In the genomic region with DNA sequence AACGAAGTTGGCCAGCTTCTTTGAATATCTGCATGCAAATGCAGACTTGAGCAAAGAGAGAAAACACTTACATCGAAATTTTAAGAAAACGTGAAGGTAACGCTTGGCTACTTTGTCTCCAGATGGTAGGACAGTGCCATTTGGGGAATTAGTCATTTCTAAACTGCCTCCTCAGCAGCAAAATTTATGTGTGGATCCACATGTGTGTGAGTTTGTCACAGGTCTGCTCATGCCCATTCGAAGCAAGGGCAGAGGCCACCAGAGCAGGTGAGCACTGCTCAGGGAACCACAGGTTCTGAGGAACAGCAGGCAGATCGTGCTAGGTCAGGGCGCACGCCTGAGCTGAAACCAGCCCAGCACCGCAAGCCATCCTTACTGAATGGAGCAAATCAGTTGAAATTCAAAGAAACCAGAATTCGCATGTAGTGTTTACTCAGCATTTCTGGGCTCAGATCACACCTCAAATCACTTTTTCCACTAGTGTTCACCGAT, we compare ENCODE assay signal across 10 cellular contexts.
DNase-seq lines count a peak whose midpoint lies in the region; ATAC-seq and TF ChIP-seq lines count a peak whose summit lies in the region.
"Had no signal": no experiment of that assay in that cellular context is flagged by ENCODE, and none has a peak within 500 bp of the region (broad histone marks: within the 10 kb centered on the region; RNA-seq: fewer than 3 reads in every experiment).

No MANE protein-coding gene starts in this region.

- H3K4me3 Mint-ChIP-seq in activated CD4-positive, alpha-beta T cell treated with anti-CD3 and anti-CD28 coated beads for 36 hours = no peak overlapping the region
- peak overlapping the region; percentile 39 for H3K4me3 Mint-ChIP-seq in activated CD4-positive, alpha-beta T cell treated with anti-CD3 and anti-CD28 coated beads, Interleukin-2, amount 10 ng/mL, durations not matched to agents 24 days and 14 days

- in situ Hi-C loops in ACHN (cut with HindIII; ENCODE audit: low pct_ligation_motif_present, low pct_unique_long_range_greater_than_20kb, low sequenced_read_pairs) = no loop called here

- peak overlapping the region; percentile 90 for H3K27ac Mint-ChIP-seq in activated CD4-positive, alpha-beta T cell treated with anti-CD3 and anti-CD28 coated beads for 36 hours
- H3K27ac Mint-ChIP-seq in activated CD4-positive, alpha-beta T cell treated with anti-CD3 and anti-CD28 coated beads, Interleukin-2, amount 10 ng/mL, durations not matched to agents 24 days and 14 days = peak overlapping the region; percentile 85

- CTCF ChIA-PET in activated CD4-positive, alpha-beta T cell treated with anti-CD3 and anti-CD28 coated beads for 36 hours (lab: Charles Lee) = no interaction called here

- no peak for TF ChIP-seq CTCF in coronary artery (IDR thresholded peaks at IDR 0.05)

- no peaks in the 10 kb centered on the region for H3K27me3 Mint-ChIP-seq in activated CD4-positive, alpha-beta T cell treated with anti-CD3 and anti-CD28 coated beads for 36 hours
- no peaks in the 10 kb centered on the region for H3K27me3 Mint-ChIP-seq in activated CD4-positive, alpha-beta T cell treated with anti-CD3 and anti-CD28 coated beads, Interleukin-2, amount 10 ng/mL, durations not matched to agents 24 days and 14 days

- peak; percentile 86 for ATAC-seq in activated CD4-positive, alpha-beta T cell treated with anti-CD3 and anti-CD28 coated beads for 36 hours
- ATAC-seq in HG02678 (IDR thresholded peaks at IDR 0.05; ENCODE audit: unreplicated experiment) = peak; percentile 60
- ATAC-seq: heart left ventricle had no signal

- intact Hi-C loops in activated CD4-positive, alpha-beta T cell treated with anti-CD3 and anti-CD28 coated beads for 36 hours (cut with DNase I, micrococcal nuclease) = loop anchor here in 1 of 2 experiments (2.0 to 5.0 kb wide), 2 partner anchors 46 to 77 kb away; no protein-coding TSS in a partner anchor
- intact Hi-C loops in activated CD4-positive, alpha-beta T cell treated with anti-CD3 and anti-CD28 coated beads, Interleukin-2, amount 10 ng/mL, durations not matched to agents 24 days and 14 days (cut with micrococcal nuclease) = loop anchor here (2.0 kb wide), 1 partner anchor 49 kb away; no protein-coding TSS in a partner anchor

- H3K36me3 Mint-ChIP-seq in activated CD4-positive, alpha-beta T cell treated with anti-CD3 and anti-CD28 coated beads for 36 hours (ENCODE audit: low read depth) = peaks cover 40% of the 10 kb centered on the region
- H3K36me3 Mint-ChIP-seq in activated CD4-positive, alpha-beta T cell treated with anti-CD3 and anti-CD28 coated beads, Interleukin-2, amount 10 ng/mL, durations not matched to agents 24 days and 14 days (ENCODE audit: low read depth) = peaks cover 34% of the 10 kb centered on the region

- no peaks in the 10 kb centered on the region for H3K9me3 Mint-ChIP-seq in activated CD4-positive, alpha-beta T cell treated with anti-CD3 and anti-CD28 coated beads for 36 hours (ENCODE audit: low read depth)
- H3K9me3 Mint-ChIP-seq in activated CD4-positive, alpha-beta T cell treated with anti-CD3 and anti-CD28 coated beads, Interleukin-2, amount 10 ng/mL, durations not matched to agents 24 days and 14 days = no peaks in the 10 kb centered on the region

- peak; percentile 68 for DNase-seq in activated CD4-positive, alpha-beta T cell treated with anti-CD3 and anti-CD28 coated beads for 36 hours
- no peak for DNase-seq in activated CD4-positive, alpha-beta T cell treated with anti-CD3 and anti-CD28 coated beads, Interleukin-2, amount 50 U/mL, for 1 hour
- peak; percentile 71 for DNase-seq in activated CD4-positive, alpha-beta T cell treated with anti-CD3 and anti-CD28 coated beads, Interleukin-2, amount 10 ng/mL, durations not matched to agents 24 days and 14 days
- peak; percentile 39 to 51 for DNase-seq in stimulated activated CD8-positive, alpha-beta memory T cell treated with anti-CD3 and anti-CD28 coated beads, Interleukin-2, amount 100 ng/mL, for 48 hours (ENCODE audit: low read depth in 2 of 2)
- DNase-seq in coronary artery (ENCODE audit: low spot score) (no peak), ACHN (no peak), NK-92 (lab: John Stamatoyannopoulos, UW; ENCODE audit: unreplicated experiment) (no peak)
- DNase-seq: heart left ventricle had no signal

- peaks cover 41% of the 10 kb centered on the region for H3K4me1 Mint-ChIP-seq in activated CD4-positive, alpha-beta T cell treated with anti-CD3 and anti-CD28 coated beads for 36 hours
- peaks cover 48% of the 10 kb centered on the region for H3K4me1 Mint-ChIP-seq in activated CD4-positive, alpha-beta T cell treated with anti-CD3 and anti-CD28 coated beads, Interleukin-2, amount 10 ng/mL, durations not matched to agents 24 days and 14 days

- H3K4me3 ChIP-seq in coronary artery = no peak overlapping the region
- H3K4me3 ChIP-seq: heart left ventricle, SJSA1 had no signal

- POLR2A ChIA-PET in activated CD4-positive, alpha-beta T cell treated with anti-CD3 and anti-CD28 coated beads for 36 hours (lab: Charles Lee) = interaction anchor here (0.7 to 1.0 kb wide), 2 partner anchors 37 to 57 kb away, joined by 3 read pairs; no protein-coding TSS in a partner anchor

- no peak overlapping the region for H3K27ac ChIP-seq in coronary artery
- H3K27ac ChIP-seq: heart left ventricle, SJSA1 had no signal

Comparison
In these comparisons a context has a peak if more than half of its experiments do, and no peak if none do; other contexts are left out.
1. DNase-seq: peak in activated CD4-positive, alpha-beta T cell treated with anti-CD3 and anti-CD28 coated beads for 36 hours (single experiment), activated CD4-positive, alpha-beta T cell treated with anti-CD3 and anti-CD28 coated beads, Interleukin-2, amount 10 ng/mL, durations not matched to agents 24 days and 14 days (single experiment) and stimulated activated CD8-positive, alpha-beta memory T cell treated with anti-CD3 and anti-CD28 coated beads, Interleukin-2, amount 100 ng/mL, for 48 hours (2 of 2); none in activated CD4-positive, alpha-beta T cell treated with anti-CD3 and anti-CD28 coated beads, Interleukin-2, amount 50 U/mL, for 1 hour (single experiment), coronary artery (single experiment), ACHN (single experiment) and NK-92 (single experiment).